In genomic region chr4:151099976-151100417, GRCh38 we compare ENCODE assay signal across 8 cellular contexts. TPM values are rescaled to one million over a fixed set of nuclear protein-coding genes. Genes with fewer than 3 reads are reported as not detected.
DNase-seq lines count a peak whose midpoint lies in the region; ATAC-seq and TF ChIP-seq lines count a peak whose summit lies in the region.

No MANE protein-coding gene starts in this region.

- H3K36me3 ChIP-seq in WERI-Rb-1 (peaks cover 52% of the 10 kb centered on the region), neutrophil (peaks cover 40% of the 10 kb centered on the region)

- H3K4me3 ChIP-seq in WERI-Rb-1 (ENCODE audit: low read depth, low read length) (peak overlapping the region; percentile 73), fibroblast of pulmonary artery (replicated peaks; ENCODE audit: low read depth, low read length) (peak overlapping the region; percentile 76), neutrophil (ENCODE audit: low read depth in 1 of 2, low read length in 1 of 2) (peak overlapping the region; percentile 75 to 95)

- peak overlapping the region; percentile 99 to 100 (median 99) for H3K27ac Mint-ChIP-seq in H9

- peak overlapping the region; percentile 11; the same call in 1 of the 2 replicates for H3K4ac ChIP-seq in H9 (ENCODE audit: low read depth, low read length)

- peak overlapping the region; percentile 98 for H3K14ac ChIP-seq in H9 (ENCODE audit: insufficient read depth, low read length)

- no peak overlapping the region for H2BK12ac ChIP-seq in H9 (ENCODE audit: insufficient read length, low read depth, low read length)

- H3K79me2 ChIP-seq in H9 (ENCODE audit: insufficient read depth, low read length) = peaks cover 17% of the 10 kb centered on the region; the same call in 1 of the 2 replicates

- H2BK5ac ChIP-seq in H9 (ENCODE audit: insufficient read length, low read length) = peak overlapping the region; percentile 14

- H3K4me3 Mint-ChIP-seq in H9 = peak overlapping the region; percentile 91 to 98

- no peaks in the 10 kb centered on the region for H3K27me3 Mint-ChIP-seq in H9 (ENCODE audit: low read depth)

- no peak overlapping the region for H2BK20ac ChIP-seq in H9 (ENCODE audit: low read depth, low read length, poor library complexity, severe bottlenecking)

- H2AFZ ChIP-seq in H9 (ENCODE audit: low read length) = no peak overlapping the region

- peak overlapping the region; percentile 85 for H4K5ac ChIP-seq in H9 (ENCODE audit: insufficient read length, low read depth, low read length)

- H3K56ac ChIP-seq in H9 (ENCODE audit: insufficient read length, low read depth, low read length) = peak overlapping the region; percentile 87

- H3K9me3 Mint-ChIP-seq in H9 = peaks cover 0 to 4% of the 10 kb centered on the region in 2 experiments; a peak in 1 of 5 replicates

- H3T11ph ChIP-seq in H9 (ENCODE audit: low read length) = no peak overlapping the region

- peak overlapping the region; percentile 98 for H3K27ac ChIP-seq in C4-2B
- H3K27ac ChIP-seq in H9 (ENCODE audit: insufficient read length, low read depth, low read length) = peak overlapping the region; percentile 52
- H3K27ac ChIP-seq in WERI-Rb-1 = peak overlapping the region; percentile 90
- H3K27ac ChIP-seq in neutrophil = peak overlapping the region; percentile 87

- H2BK15ac ChIP-seq in H9 (ENCODE audit: low read depth, low read length) = no peak overlapping the region

- peaks cover 10 to 20% of the 10 kb centered on the region in 2 experiments for H3K4me1 Mint-ChIP-seq in H9

- H3K18ac ChIP-seq in H9 (ENCODE audit: insufficient read length, low read depth, low read length) = peak overlapping the region; percentile 89

- no peak for ATAC-seq in HG02623 (IDR thresholded peaks at IDR 0.05; ENCODE audit: unreplicated experiment)

- no peak overlapping the region for H2BK120ac ChIP-seq in H9 (ENCODE audit: low read depth, low read length, poor library complexity, severe bottlenecking)

- peak overlapping the region; percentile 0 for H4K91ac ChIP-seq in H9 (ENCODE audit: insufficient read length, low read depth, low read length)

- peak overlapping the region; percentile 79 for H3K4me2 ChIP-seq in H9 (ENCODE audit: insufficient read depth, insufficient read length, low read length)

- H3K4me1 ChIP-seq in H9 (ENCODE audit: insufficient read depth, low read length) = no peaks in the 10 kb centered on the region
- peaks cover 21 to 28% of the 10 kb centered on the region in 2 experiments for H3K4me1 ChIP-seq in neutrophil (ENCODE audit: control insufficient read depth in 1 of 2, insufficient read depth in 1 of 2, low read depth in 1 of 2, low read length in 1 of 2)

- H3K27me3 ChIP-seq in H9 (ENCODE audit: insufficient read depth, low read length) (no peaks in the 10 kb centered on the region), WERI-Rb-1 (ENCODE audit: insufficient read depth, low read depth, severe bottlenecking) (no peaks in the 10 kb centered on the region), neutrophil (peaks cover 12% of the 10 kb centered on the region)

- H2AK5ac ChIP-seq in H9 (ENCODE audit: insufficient read length, low read length) = peak overlapping the region; percentile 16

- no CpG with 5 or more reads among the region's 13 CpGs for WGBS in H9 (ENCODE audit: extremely low coverage, insufficient read length, low lambda C conversion rate)

- peak overlapping the region; percentile 99 for H3K9ac ChIP-seq in H9 (ENCODE audit: extremely low read depth, insufficient read length, low read length)

- no peaks in the 10 kb centered on the region for H3K79me1 ChIP-seq in H9 (ENCODE audit: insufficient read depth, low read depth, low read length, poor library complexity, severe bottlenecking)

- H3K36me3 Mint-ChIP-seq in H9 (ENCODE audit: insufficient read depth in 1 of 3, low read depth in 3 of 3) = peaks cover 49 to 56% (median 54%) of the 10 kb centered on the region in 3 experiments

- H3K23ac ChIP-seq in H9 (ENCODE audit: insufficient read length, low read depth, low read length) = peak overlapping the region; percentile 15

- H3K23me2 ChIP-seq in H9 (ENCODE audit: insufficient read length, low read depth, low read length, poor library complexity, severe bottlenecking) = no peaks in the 10 kb centered on the region

- no peak overlapping the region for H4K8ac ChIP-seq in H9 (replicated peaks; ENCODE audit: insufficient read length, low read depth, low read length)

- DNase-seq in H9 = no peak
- no peak for DNase-seq in WERI-Rb-1
- peak; percentile 43 for DNase-seq in fibroblast of pulmonary artery (ENCODE audit: low read depth)
- DNase-seq in NCI-H1105 (lab: John Stamatoyannopoulos, UW) = no peak
- no peak for DNase-seq in NCI-H2171 treated with DMSO at 0.1 percent for 48 hours (lab: John Stamatoyannopoulos, UW)

- H3K9me3 ChIP-seq in H9 (ENCODE audit: control insufficient read depth, low read depth, low read length) (no peaks in the 10 kb centered on the region), WERI-Rb-1 (ENCODE audit: severe bottlenecking) (no peaks in the 10 kb centered on the region), neutrophil (no peaks in the 10 kb centered on the region)

- H4K20me1 ChIP-seq in H9 (ENCODE audit: control insufficient read depth, insufficient read depth, insufficient read length) = no peaks in the 10 kb centered on the region

- no peak for TF ChIP-seq CTCF in C4-2B (conservative IDR thresholded peaks at IDR 0.05)
- TF ChIP-seq CTCF in H9 (conservative IDR thresholded peaks at IDR 0.05) = no peak
- TF ChIP-seq CTCF in WERI-Rb-1 (IDR thresholded peaks at IDR 0.05; ENCODE audit: low read depth, low read length) = no peak
- no peak for TF ChIP-seq CTCF in fibroblast of pulmonary artery (IDR thresholded peaks at IDR 0.05; ENCODE audit: low read length, missing control alignments)
- no peak for TF ChIP-seq CTCF in neutrophil (IDR thresholded peaks at IDR 0.05)

RNA-seq across cellular contexts. Expression of gene RPS3A, which starts 0.6 kb away (rescaled TPM):
- total RNA-seq in H9 (2021) = 2,679 and 2,686 TPM in 2 replicates
